Comparison of ENCODE assay signal across 8 cellular contexts in genomic region chrX:11100281-11101035, GRCh38. TPM values are rescaled to one million over a fixed set of nuclear protein-coding genes. Genes with fewer than 3 reads are reported as not detected.
A peak's percentile ranks its signal among the peaks of the same experiment; 100 is the strongest.
DNase-seq lines count a peak whose midpoint lies in the region; ATAC-seq lines count a peak whose summit lies in the region.

No MANE protein-coding gene starts in this region.

- H4K8ac ChIP-seq in mesendoderm (ENCODE audit: low read depth, low read length): no peak overlapping the region

- H3K36me3 ChIP-seq in mesendoderm (ENCODE audit: control insufficient read depth, insufficient read depth, low read length): no peaks in the 10 kb centered on the region

- H3K4me3 ChIP-seq in mesendoderm (ENCODE audit: low read length): no peak overlapping the region

- no peaks in the 10 kb centered on the region for H3K79me1 ChIP-seq in mesendoderm (ENCODE audit: low read length)

- DNase-seq in DMS153 treated with DMSO at 0.1 percent for 48 hours (lab: John Stamatoyannopoulos, UW; ENCODE audit: unreplicated experiment) (peak; percentile 10), DMS153 (lab: John Stamatoyannopoulos, UW) (no peak), NCI-H2196 treated with DMSO at 0.1 percent for 48 hours (lab: John Stamatoyannopoulos, UW; ENCODE audit: unreplicated experiment) (peak; percentile 13), cerebellar cortex (ENCODE audit: low spot score) (peak; percentile 18), mesendoderm (peak; percentile 69), GF-D8 (lab: John Stamatoyannopoulos, UW) (no peak)

- no peak overlapping the region for H2BK15ac ChIP-seq in mesendoderm (replicated peaks; ENCODE audit: low read depth)

- H3K18ac ChIP-seq in mesendoderm (ENCODE audit: low read length): no peak overlapping the region

- no peaks in the 10 kb centered on the region for H3K79me2 ChIP-seq in mesendoderm (ENCODE audit: control insufficient read depth, insufficient read depth, low read length)

- H2BK5ac ChIP-seq in mesendoderm (ENCODE audit: low read length): no peak overlapping the region

- ATAC-seq in HG03520 (IDR thresholded peaks at IDR 0.05; ENCODE audit: unreplicated experiment) (no peak), HG02884 (IDR thresholded peaks at IDR 0.05; ENCODE audit: unreplicated experiment) (no peak)

- no peak overlapping the region for H2AK5ac ChIP-seq in mesendoderm (ENCODE audit: low read length)

- H3K4me1 ChIP-seq in mesendoderm (ENCODE audit: control insufficient read depth, low read depth, low read length): no peaks in the 10 kb centered on the region

- no peak overlapping the region for H3K4ac ChIP-seq in mesendoderm (ENCODE audit: low read depth, low read length)

- H3K4me2 ChIP-seq in mesendoderm (ENCODE audit: low read length): no peak overlapping the region

- no CpG with 5 or more reads among the region's 10 CpGs for WGBS in mesendoderm (ENCODE audit: extremely low coverage, insufficient coverage, low lambda C conversion rate)

- no peak overlapping the region for H3K23ac ChIP-seq in mesendoderm (ENCODE audit: low read length)

- no peaks in the 10 kb centered on the region for H3K27me3 ChIP-seq in mesendoderm (ENCODE audit: insufficient read depth, low read length, poor library complexity)

- H3K9ac ChIP-seq in mesendoderm (ENCODE audit: low read length): no peak overlapping the region

- H2BK120ac ChIP-seq in mesendoderm (ENCODE audit: low read depth, low read length): no peak overlapping the region

- no peak overlapping the region for H4K5ac ChIP-seq in mesendoderm (ENCODE audit: low read length)

- no peak overlapping the region for H3K27ac ChIP-seq in mesendoderm (ENCODE audit: low read depth, low read length)

- H3K56ac ChIP-seq in mesendoderm (ENCODE audit: low read length): no peak overlapping the region

RNA-seq across cellular contexts. Expression of gene HCCS, which starts 10.7 kb away (rescaled TPM):
- polyA plus RNA-seq in mesendoderm (2013, experiment 1 of 2): 43.3 TPM
- 42.3 TPM for polyA plus RNA-seq in mesendoderm (2013, experiment 2 of 2)

Comparison
In these comparisons a context has a peak if more than half of its experiments do, and no peak if none do; other contexts are left out.
1. DNase-seq: peak in DMS153 treated with DMSO at 0.1 percent for 48 hours (single experiment), NCI-H2196 treated with DMSO at 0.1 percent for 48 hours (single experiment), cerebellar cortex (single experiment) and mesendoderm (single experiment); none in DMS153 (single experiment) and GF-D8 (single experiment).